In genomic region chr6:140921366-140922226, GRCh38 we compare ENCODE assay signal across 8 cellular contexts.
A peak's percentile ranks its signal among the peaks of the same experiment; 100 is the strongest.
DNase-seq lines count a peak whose midpoint lies in the region; ATAC-seq, FAIRE-seq and TF ChIP-seq lines count a peak whose summit lies in the region.

No MANE protein-coding gene starts in this region.

- no peak overlapping the region for H3K4me2 ChIP-seq in endothelial cell of umbilical vein (ENCODE audit: insufficient read depth, low read length)

- H3K4me1 ChIP-seq in Panc1 (ENCODE audit: control insufficient read depth, insufficient read depth, low read length) (no peaks in the 10 kb centered on the region), endothelial cell of umbilical vein (ENCODE audit: control insufficient read depth, extremely low read depth, insufficient read depth, low read length) (peaks cover 3% of the 10 kb centered on the region)

- H4K20me1 ChIP-seq in endothelial cell of umbilical vein (replicated peaks; ENCODE audit: control insufficient read depth, extremely low read depth, insufficient read depth, low read length) = no peaks in the 10 kb centered on the region

- CTCF ChIA-PET in Panc1 (lab: Charles Lee) = no interaction called here
- CTCF ChIA-PET in endothelial cell of umbilical vein (lab: Charles Lee) = interaction anchor here (0.6 to 2.4 kb wide), 30 partner anchors 9 to 1702 kb away, joined by 3 to 32 read pairs (median 3); partner anchors contain the start of gene CITED2

- POLR2A ChIA-PET in Panc1 (lab: Charles Lee) (interaction anchor here (0.6 kb wide), 1 partner anchor 883 kb away, joined by 3 read pairs; no protein-coding TSS in a partner anchor), endothelial cell of umbilical vein (lab: Charles Lee) (no interaction called here)

- BruUV-seq in Panc1 (replicated peaks; lab: Mats Ljungman, UMichigan) (no TSS peak), endothelial cell of umbilical vein (replicated peaks; lab: Mats Ljungman, UMichigan) (no TSS peak)

- no peaks in the 10 kb centered on the region for H3K9me1 ChIP-seq in endothelial cell of umbilical vein (replicated peaks; ENCODE audit: control insufficient read depth, extremely low read depth, insufficient read depth, low read length)

- no peak overlapping the region for H3K9ac ChIP-seq in endothelial cell of umbilical vein (replicated peaks; ENCODE audit: extremely low read depth, insufficient read depth, low read length)

- H2AFZ ChIP-seq in endothelial cell of umbilical vein (ENCODE audit: low read depth, low read length) = peak overlapping the region; percentile 2

- in situ Hi-C loops in Panc1 (cut with HindIII; ENCODE audit: low pct_unique_long_range_greater_than_20kb, low sequenced_read_pairs) = no loop called here

- DNase-seq in AG09309 (ENCODE audit: low read depth) (peak; percentile 83), GM12892 (ENCODE audit: insufficient read length) (no peak), Panc1 (ENCODE audit: low read depth, low spot score) (peak; percentile 72), endothelial cell of umbilical vein (ENCODE audit: low read depth, low spot score) (peak; percentile 89), myocyte (ENCODE audit: low read depth) (peak; percentile 76), NCI-H1930 (lab: John Stamatoyannopoulos, UW) (no peak)

- no peak overlapping the region for H3K4me3 ChIP-seq in AG09309 (ENCODE audit: control insufficient read depth, low read depth, low read length)
- no peak overlapping the region for H3K4me3 ChIP-seq in Panc1 (ENCODE audit: low read depth in 2 of 2, low read length in 2 of 2)
- no peak overlapping the region for H3K4me3 ChIP-seq in endothelial cell of umbilical vein (replicated peaks in 1 of 3; ENCODE audit: insufficient read depth in 1 of 3, low read depth in 1 of 3, low read length in 3 of 3)

- H3K27ac ChIP-seq in Panc1 (ENCODE audit: low read length) = no peak overlapping the region
- no peak overlapping the region for H3K27ac ChIP-seq in endothelial cell of umbilical vein (ENCODE audit: insufficient read depth, low read depth, low read length)

- ATAC-seq in HG03521 (IDR thresholded peaks at IDR 0.05; ENCODE audit: unreplicated experiment) = peak; percentile 43
- ATAC-seq in Panc1 = peak; percentile 81
- no peak for ATAC-seq in HG03457 (IDR thresholded peaks at IDR 0.05; ENCODE audit: unreplicated experiment)

- TF ChIP-seq CTCF in AG09309 (IDR thresholded peaks at IDR 0.05; ENCODE audit: control insufficient read depth, insufficient read depth, low read depth, low read length, missing control alignments) (peak; percentile 86), Panc1 (IDR thresholded peaks at IDR 0.05) (peak; percentile 72; the same call in 1 of the 2 replicates), endothelial cell of umbilical vein (IDR thresholded peaks at IDR 0.05; ENCODE audit: extremely low read depth in 1 of 2, insufficient read depth in 1 of 2, low read depth in 1 of 2, low read length in 2 of 2) (peak; percentile 58 to 69)

- H3K79me2 ChIP-seq in endothelial cell of umbilical vein (ENCODE audit: control insufficient read depth, insufficient read depth, low read length) = no peaks in the 10 kb centered on the region

- H3K27me3 ChIP-seq in Panc1 (ENCODE audit: control insufficient read depth, insufficient read depth, low read length) (no peaks in the 10 kb centered on the region), endothelial cell of umbilical vein (ENCODE audit: control insufficient read depth in 2 of 2, insufficient read depth in 2 of 2, low read length in 2 of 2) (no peaks in the 10 kb centered on the region)

- FAIRE-seq in GM12892 (lab: Jason Lieb, UNC) = peak; percentile 66
- peak; percentile 63 for FAIRE-seq in endothelial cell of umbilical vein (lab: Jason Lieb, UNC)

- intact Hi-C loops in Panc1 (cut with micrococcal nuclease; ENCODE audit: unreplicated experiment) (no loop called here), endothelial cell of umbilical vein (cut with micrococcal nuclease) (loop anchor here (1.0 to 5.0 kb wide), 9 partner anchors 349 to 1552 kb away; no protein-coding TSS in a partner anchor)

- no peak for TF ChIP-seq POLR2A in GM12892 (IDR thresholded peaks at IDR 0.05; ENCODE audit: low read depth, low read length)
- no peak for TF ChIP-seq POLR2A in endothelial cell of umbilical vein (IDR thresholded peaks at IDR 0.05; ENCODE audit: low read depth, low read length)

- H3K9me3 ChIP-seq in Panc1 (ENCODE audit: control insufficient read depth, insufficient read depth, low read depth, low read length) (no peaks in the 10 kb centered on the region), endothelial cell of umbilical vein (replicated peaks; ENCODE audit: control insufficient read depth, insufficient read depth, low read length) (no peaks in the 10 kb centered on the region)

- dilution Hi-C loops in endothelial cell of umbilical vein (cut with MboI; ENCODE audit: extremely low pct_ligation_motif_present, low sequenced_read_pairs) = no loop called here

- H3K36me3 ChIP-seq in Panc1 (ENCODE audit: control insufficient read depth, insufficient read depth, low read length) (no peaks in the 10 kb centered on the region), endothelial cell of umbilical vein (ENCODE audit: control insufficient read depth in 2 of 2, extremely low read depth in 1 of 2, insufficient read depth in 2 of 2, low read length in 2 of 2) (no peaks in the 10 kb centered on the region)

TF ChIP-seq in endothelial cell of umbilical vein, 7 proteins besides CTCF, POLR2A, EP300 and RAD21:
- peak; percentile 53 for TF ChIP-seq FOS (IDR thresholded peaks at IDR 0.05; ENCODE audit: borderline replicate concordance, insufficient read depth, low read length)
- peak; percentile 61 for TF ChIP-seq GATA2 (IDR thresholded peaks at IDR 0.05; ENCODE audit: insufficient read depth, insufficient read length, low read depth, low read length)
- TF ChIP-seq MYC (IDR thresholded peaks at IDR 0.05; ENCODE audit: low read depth, low read length) = no peak
- TF ChIP-seq EZH2 (IDR thresholded peaks at IDR 0.05; ENCODE audit: borderline replicate concordance, low read depth, low read length, severe bottlenecking) = no peak
- TF ChIP-seq MAX (IDR thresholded peaks at IDR 0.05; ENCODE audit: insufficient read depth, insufficient read length) = no peak
- TF ChIP-seq JUN (IDR thresholded peaks at IDR 0.05; ENCODE audit: borderline replicate concordance, insufficient read depth, insufficient read length, low read depth) = peak; percentile 4
- no peak for TF ChIP-seq POLR2AphosphoS5 (IDR thresholded peaks at IDR 0.05; ENCODE audit: insufficient read depth, low read depth, low read length)

Comparison
In these comparisons a context has a peak if more than half of its experiments do, and no peak if none do; other contexts are left out.
1. DNase-seq: peak in AG09309 (single experiment), Panc1 (single experiment), endothelial cell of umbilical vein (single experiment) and myocyte (single experiment); none in GM12892 (single experiment) and NCI-H1930 (0 of 2).
2. Peak in every context shown above with its lines, with median percentiles within 50 percentile points of each other: CTCF ChIP-seq.